ENCODE assay signal across 16 cellular contexts in genomic region chr11:128596245-128596644, GRCh38.
"Had no signal": no experiment of that assay in that cellular context is flagged by ENCODE, and none has a peak within 500 bp of the region (broad histone marks: within the 10 kb centered on the region; RNA-seq: fewer than 3 reads in every experiment).

No MANE protein-coding gene starts in this region.

- FAIRE-seq: frontal cortex, keratinocyte had no signal

- DNase-seq: activated CD4-positive, alpha-beta T cell treated with anti-CD3 and anti-CD28 coated beads, Interleukin-2, amount 10 ng/mL, durations not matched to agents 7 days and 5 days; activated CD4-positive, CD25-positive, alpha-beta regulatory T cell; activated naive CD4-positive, alpha-beta T cell treated with anti-CD3 and anti-CD28 coated beads, Interleukin-2, amount 50 U/mL, for 16 hours; amniotic stem cell; body of pancreas; central memory CD4-positive, alpha-beta T cell; effector CD4-positive, alpha-beta T cell; left ventricle myocardium inferior; mesenchymal stem cell; ovary; sigmoid colon; stimulated activated naive CD8-positive, alpha-beta T cell treated with anti-CD3 and anti-CD28 coated beads, Interleukin-15, amount 100 ng/mL, for 72 hours had no signal

- H3K9me3 ChIP-seq: body of pancreas, left ventricle myocardium inferior, ovary, sigmoid colon, thoracic aorta had no signal

- H3K4me3 ChIP-seq: body of pancreas, coronary artery, left ventricle myocardium inferior, ovary, sigmoid colon, thoracic aorta had no signal

- H3K36me3 ChIP-seq: left ventricle myocardium inferior, ovary, sigmoid colon, thoracic aorta had no signal

- H3K27ac ChIP-seq: body of pancreas, coronary artery, left ventricle myocardium inferior, ovary, sigmoid colon, thoracic aorta had no signal

- H3K4me1 ChIP-seq: body of pancreas, sigmoid colon had no signal

- ATAC-seq: body of pancreas; stimulated activated naive CD8-positive, alpha-beta T cell treated with anti-CD3 and anti-CD28 coated beads, Interleukin-15, amount 100 ng/mL, for 72 hours had no signal

- H3K27me3 ChIP-seq: body of pancreas, ovary, sigmoid colon had no signal
